Comparison of ENCODE assay signal across 24 cellular contexts in genomic region chr17:81196505-81197408, GRCh38. TPM values are rescaled to one million over a fixed set of nuclear protein-coding genes. Genes with fewer than 3 reads are reported as not detected.
"Had no signal": no experiment of that assay in that cellular context is flagged by ENCODE, and none has a peak within 500 bp of the region (broad histone marks: within the 10 kb centered on the region; RNA-seq: fewer than 3 reads in every experiment).

No MANE protein-coding gene starts in this region.

- H3K4me1 Mint-ChIP-seq: activated CD4-positive, alpha-beta T cell treated with anti-CD3 and anti-CD28 coated beads for 36 hours; activated naive CD4-positive, alpha-beta T cell treated with anti-CD3 and anti-CD28 coated beads, Interleukin-2, amount 50 U/mL, for 24 hours; central memory CD8-positive, alpha-beta T cell; stimulated activated naive CD8-positive, alpha-beta T cell treated with anti-CD3 and anti-CD28 coated beads, Interleukin-15, amount 100 ng/mL, for 72 hours; WTC11 had no signal

- H3K27me3 Mint-ChIP-seq: activated CD4-positive, alpha-beta T cell treated with anti-CD3 and anti-CD28 coated beads for 36 hours; activated naive CD4-positive, alpha-beta T cell treated with anti-CD3 and anti-CD28 coated beads, Interleukin-2, amount 50 U/mL, for 24 hours; central memory CD8-positive, alpha-beta T cell; progenitor cell of endocrine pancreas; stimulated activated naive CD8-positive, alpha-beta T cell treated with anti-CD3 and anti-CD28 coated beads, Interleukin-15, amount 100 ng/mL, for 72 hours; type B pancreatic cell had no signal

- H3K4me3 Mint-ChIP-seq: activated CD4-positive, alpha-beta T cell treated with anti-CD3 and anti-CD28 coated beads for 36 hours; activated naive CD4-positive, alpha-beta T cell treated with anti-CD3 and anti-CD28 coated beads, Interleukin-2, amount 50 U/mL, for 24 hours; central memory CD8-positive, alpha-beta T cell; stimulated activated naive CD8-positive, alpha-beta T cell treated with anti-CD3 and anti-CD28 coated beads, Interleukin-15, amount 100 ng/mL, for 72 hours; type B pancreatic cell; WTC11 had no signal

- H3K36me3 Mint-ChIP-seq: activated naive CD4-positive, alpha-beta T cell treated with anti-CD3 and anti-CD28 coated beads, Interleukin-2, amount 50 U/mL, for 24 hours; type B pancreatic cell had no signal

- H3K9me3 ChIP-seq: ascending aorta, gastrocnemius medialis had no signal

- H3K27ac ChIP-seq: ascending aorta, coronary artery, skin epidermis had no signal

- H3K4me3 ChIP-seq: ascending aorta, coronary artery, skin epidermis had no signal

- H3K4me1 ChIP-seq: ascending aorta, gastrocnemius medialis had no signal

- DNase-seq: activated CD4-positive, alpha-beta T cell treated with anti-CD3 and anti-CD28 coated beads for 36 hours; activated CD4-positive, alpha-beta T cell treated with anti-CD3 and anti-CD28 coated beads, Interleukin-2, amount 50 U/mL, for 48 hours; activated gamma-delta T cell; effector CD4-positive, alpha-beta T cell; gastrocnemius medialis; stimulated activated CD4-positive, alpha-beta T cell treated with anti-CD3 and anti-CD28 coated beads, Interleukin-15, amount 100 ng/mL, for 24 hours; stimulated activated CD4-positive, alpha-beta T cell treated with anti-CD3 and anti-CD28 coated beads, Interleukin-2, amount 100 ng/mL, for 48 hours; stimulated activated naive CD8-positive, alpha-beta T cell treated with anti-CD3 and anti-CD28 coated beads, Interleukin-15, amount 100 ng/mL, for 72 hours; SW 1271 had no signal

- H3K27ac Mint-ChIP-seq: activated CD4-positive, alpha-beta T cell treated with anti-CD3 and anti-CD28 coated beads for 36 hours; activated naive CD4-positive, alpha-beta T cell treated with anti-CD3 and anti-CD28 coated beads, Interleukin-2, amount 50 U/mL, for 24 hours; progenitor cell of endocrine pancreas; stimulated activated naive CD8-positive, alpha-beta T cell treated with anti-CD3 and anti-CD28 coated beads, Interleukin-15, amount 100 ng/mL, for 72 hours; type B pancreatic cell; WTC11 had no signal

- H3K27me3 ChIP-seq: ascending aorta, gastrocnemius medialis had no signal

- ATAC-seq: activated CD4-positive, alpha-beta T cell treated with anti-CD3 and anti-CD28 coated beads for 36 hours; esophagus mucosa; WTC11 had no signal

- H3K36me3 ChIP-seq: gastrocnemius medialis had no signal

- H3K9me3 Mint-ChIP-seq: activated naive CD4-positive, alpha-beta T cell treated with anti-CD3 and anti-CD28 coated beads, Interleukin-2, amount 50 U/mL, for 24 hours; central memory CD8-positive, alpha-beta T cell; stimulated activated naive CD8-positive, alpha-beta T cell treated with anti-CD3 and anti-CD28 coated beads, Interleukin-15, amount 100 ng/mL, for 72 hours; type B pancreatic cell; WTC11 had no signal

RNA-seq across cellular contexts. Expression of gene PVALEF, which starts 31.4 kb away (rescaled TPM):
- total RNA-seq: activated CD4-positive, alpha-beta T cell treated with anti-CD3 and anti-CD28 coated beads for 36 hours; ascending aorta; esophagus mucosa; gastrocnemius medialis; myocyte; osteoblast; progenitor cell of endocrine pancreas; T-helper 2 cell treated with Interferon-gamma antibody and Interleukin-4, amounts not matched to agents 100 ng/mL and 5 ng/mL, for 36 hours; temporal lobe; WTC11 had no signal
- polyA plus RNA-seq: adipose tissue, neural cell had no signal
